1 cellular context compared by ENCODE assay signal in genomic region chr19:42275103-42275502, GRCh38.
TF ChIP-seq lines count a peak whose summit lies in the region.

No MANE protein-coding gene starts in this region.

TF ChIP-seq in GM12878, 131 proteins besides CTCF, POLR2A, EP300 and RAD21:
- no peak for TF ChIP-seq ATF7 (IDR thresholded peaks at IDR 0.05; ENCODE audit: low read depth)
- TF ChIP-seq, protein P1, sequence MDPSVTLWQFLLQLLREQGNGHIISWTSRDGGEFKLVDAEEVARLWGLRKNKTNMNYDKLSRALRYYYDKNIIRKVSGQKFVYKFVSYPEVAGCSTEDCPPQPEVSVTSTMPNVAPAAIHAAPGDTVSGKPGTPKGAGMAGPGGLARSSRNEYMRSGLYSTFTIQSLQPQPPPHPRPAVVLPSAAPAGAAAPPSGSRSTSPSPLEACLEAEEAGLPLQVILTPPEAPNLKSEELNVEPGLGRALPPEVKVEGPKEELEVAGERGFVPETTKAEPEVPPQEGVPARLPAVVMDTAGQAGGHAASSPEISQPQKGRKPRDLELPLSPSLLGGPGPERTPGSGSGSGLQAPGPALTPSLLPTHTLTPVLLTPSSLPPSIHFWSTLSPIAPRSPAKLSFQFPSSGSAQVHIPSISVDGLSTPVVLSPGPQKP (IDR thresholded peaks at IDR 0.05; ENCODE audit: low read depth, low read length) = no peak
- TF ChIP-seq PAX8 (IDR thresholded peaks at IDR 0.05) = no peak
- no peak for TF ChIP-seq BCL11A (IDR thresholded peaks at IDR 0.05; ENCODE audit: low read depth, low read length)
- TF ChIP-seq CBX3 (IDR thresholded peaks at IDR 0.05; ENCODE audit: borderline replicate concordance, low read depth) = no peak
- TF ChIP-seq, protein P2, sequence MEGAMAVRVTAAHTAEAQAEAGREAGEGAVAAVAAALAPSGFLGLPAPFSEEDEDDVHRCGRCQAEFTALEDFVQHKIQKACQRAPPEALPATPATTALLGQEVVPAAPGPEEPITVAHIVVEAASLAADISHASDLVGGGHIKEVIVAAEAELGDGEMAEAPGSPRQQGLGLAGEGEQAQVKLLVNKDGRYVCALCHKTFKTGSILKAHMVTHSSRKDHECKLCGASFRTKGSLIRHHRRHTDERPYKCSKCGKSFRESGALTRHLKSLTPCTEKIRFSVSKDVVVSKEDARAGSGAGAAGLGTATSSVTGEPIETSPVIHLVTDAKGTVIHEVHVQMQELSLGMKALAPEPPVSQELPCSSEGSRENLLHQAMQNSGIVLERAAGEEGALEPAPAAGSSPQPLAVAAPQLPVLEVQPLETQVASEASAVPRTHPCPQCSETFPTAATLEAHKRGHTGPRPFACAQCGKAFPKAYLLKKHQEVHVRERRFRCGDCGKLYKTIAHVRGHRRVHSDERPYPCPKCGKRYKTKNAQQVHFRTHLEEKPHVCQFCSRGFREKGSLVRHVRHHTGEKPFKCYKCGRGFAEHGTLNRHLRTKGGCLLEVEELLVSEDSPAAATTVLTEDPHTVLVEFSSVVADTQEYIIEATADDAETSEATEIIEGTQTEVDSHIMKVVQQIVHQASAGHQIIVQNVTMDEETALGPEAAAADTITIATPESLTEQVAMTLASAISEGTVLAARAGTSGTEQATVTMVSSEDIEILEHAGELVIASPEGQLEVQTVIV (IDR thresholded peaks at IDR 0.05; ENCODE audit: borderline replicate concordance, partially characterized antibody) = no peak
- TF ChIP-seq SP1 (IDR thresholded peaks at IDR 0.05; ENCODE audit: low read depth, low read length) = no peak
